ENCODE assay signal across 37 cellular contexts in genomic region chr2:151207100-151207499, GRCh38. TPM values are rescaled to one million over a fixed set of nuclear protein-coding genes. Genes with fewer than 3 reads are reported as not detected.
A peak's percentile ranks its signal among the peaks of the same experiment; 100 is the strongest.
DNase-seq lines count a peak whose midpoint lies in the region; ATAC-seq, FAIRE-seq and TF ChIP-seq lines count a peak whose summit lies in the region.
"Had no signal": no experiment of that assay in that cellular context is flagged by ENCODE, and none has a peak within 500 bp of the region (broad histone marks: within the 10 kb centered on the region; RNA-seq: fewer than 3 reads in every experiment).

No MANE protein-coding gene starts in this region.

- H3K27me3 Mint-ChIP-seq in stimulated activated naive CD8-positive, alpha-beta T cell treated with anti-CD3 and anti-CD28 coated beads, Interleukin-15, amount 100 ng/mL, for 72 hours, result no peaks in the 10 kb centered on the region
- H3K27me3 Mint-ChIP-seq: CD4-positive, alpha-beta T cell had no signal

- no peak for FAIRE-seq in HTR-8/SVneo (lab: Jason Lieb, UNC)
- FAIRE-seq: A204.1, A549, D721Med had no signal

- H3K4me1 ChIP-seq in Loucy (ENCODE audit: insufficient read depth, low read length, poor library complexity, severe bottlenecking), result peaks cover 25% of the 10 kb centered on the region
- peaks cover 0 to 11% of the 10 kb centered on the region in 2 experiments; a peak in 2 of 4 replicates for H3K4me1 ChIP-seq in SK-N-SH (ENCODE audit: control insufficient read depth in 1 of 2, insufficient read depth in 2 of 2, low read depth in 1 of 2, low read length in 1 of 2)
- H3K4me1 ChIP-seq: A549, BE2C, BLaER1, Caco-2 had no signal

- H2AFZ ChIP-seq in Loucy (ENCODE audit: low read length), result peak overlapping the region; percentile 74
- H2AFZ ChIP-seq in SK-N-SH (ENCODE audit: low read depth), result no peak overlapping the region

- H3K9me3 Mint-ChIP-seq in stimulated activated naive CD8-positive, alpha-beta T cell treated with anti-CD3 and anti-CD28 coated beads, Interleukin-15, amount 100 ng/mL, for 72 hours, result no peaks in the 10 kb centered on the region
- H3K9me3 Mint-ChIP-seq: CD14-positive monocyte; CD4-positive, alpha-beta memory T cell; CD4-positive, alpha-beta T cell; CD4-positive, CD25-positive, alpha-beta regulatory T cell; CD8-positive, alpha-beta memory T cell; CD8-positive, alpha-beta T cell had no signal

- POLR2A ChIA-PET in SK-N-SH (lab: Yijun Ruan, JAX), result no interaction called here

- H3K4me3 Mint-ChIP-seq in stimulated activated naive CD8-positive, alpha-beta T cell treated with anti-CD3 and anti-CD28 coated beads, Interleukin-15, amount 100 ng/mL, for 72 hours, result no peak overlapping the region
- H3K4me3 Mint-ChIP-seq: B cell; CD14-positive monocyte; CD4-positive, alpha-beta memory T cell; CD4-positive, alpha-beta T cell; CD4-positive, CD25-positive, alpha-beta regulatory T cell; CD8-positive, alpha-beta memory T cell; CD8-positive, alpha-beta T cell had no signal

- no peaks in the 10 kb centered on the region for H3K4me1 Mint-ChIP-seq in stimulated activated naive CD8-positive, alpha-beta T cell treated with anti-CD3 and anti-CD28 coated beads, Interleukin-15, amount 100 ng/mL, for 72 hours
- H3K4me1 Mint-ChIP-seq: B cell; CD14-positive monocyte; CD4-positive, alpha-beta memory T cell; CD8-positive, alpha-beta memory T cell had no signal

- TF ChIP-seq EP300 in SK-N-SH (IDR thresholded peaks at IDR 0.05; ENCODE audit: borderline replicate concordance in 1 of 2, low read depth in 1 of 2, low read length in 1 of 2), result peak in 1 of 2 experiments; percentile 84; a peak in 1 of 4 replicates

- peak; percentile 22; the same call in 1 of the 2 replicates for TF ChIP-seq RAD21 in SK-N-SH (IDR thresholded peaks at IDR 0.05; ENCODE audit: low read length)

- TF ChIP-seq CTCF in Loucy (conservative IDR thresholded peaks at IDR 0.05; ENCODE audit: low read length) (no peak), SK-N-SH (IDR thresholded peaks at IDR 0.05) (no peak), VCaP (conservative IDR thresholded peaks at IDR 0.05) (no peak)

- H3K4me2 ChIP-seq in Loucy (ENCODE audit: low read depth, low read length, poor library complexity, severe bottlenecking), result no peak overlapping the region
- H3K4me2 ChIP-seq in SK-N-SH, result no peak overlapping the region
- H3K4me2 ChIP-seq: A549; BLaER1; BLaER1 treated with 17β-estradiol and CSF1 and Interleukin-3, amounts not matched to agents 10 nM and 100 nM had no signal

- H3K27me3 ChIP-seq in Loucy (ENCODE audit: insufficient read depth, low read length, poor library complexity, severe bottlenecking) (no peaks in the 10 kb centered on the region), SK-N-SH (ENCODE audit: insufficient read depth) (no peaks in the 10 kb centered on the region)
- H3K27me3 ChIP-seq: BE2C; BLaER1; BLaER1 treated with 17β-estradiol and CSF1 and Interleukin-3, amounts not matched to agents 10 nM and 100 nM had no signal

- peak overlapping the region; percentile 5 for H3K9ac ChIP-seq in Loucy (ENCODE audit: low read depth, low read length, poor library complexity, severe bottlenecking)
- H3K9ac ChIP-seq in SK-N-SH, result no peak overlapping the region
- H3K9ac ChIP-seq: BLaER1; BLaER1 treated with 17β-estradiol and CSF1 and Interleukin-3, amounts not matched to agents 10 nM and 100 nM had no signal

- ATAC-seq in SK-N-SH treated with all-trans-retinoic acid at 6 μM for 48 hours, result no peak
- ATAC-seq in stimulated activated naive CD8-positive, alpha-beta T cell treated with anti-CD3 and anti-CD28 coated beads, Interleukin-15, amount 100 ng/mL, for 72 hours, result no peak
- ATAC-seq: A549; CD8-positive, alpha-beta T cell had no signal

- H3K27ac ChIP-seq in SK-N-SH (ENCODE audit: low read depth in 2 of 2, low read length in 1 of 2) (peak overlapping the region in 1 of 2 experiments; percentile 94; a peak in 2 of 4 replicates), VCaP (0 out of 2 replicates have a peak overlapping the region, but pooled peaks have one; percentile 8)
- H3K27ac ChIP-seq: 22Rv1; A549; BLaER1; BLaER1 treated with 17β-estradiol and CSF1 and Interleukin-3, amounts not matched to agents 10 nM and 100 nM; C4-2B had no signal

- H3K4me3 ChIP-seq in Loucy (ENCODE audit: low read length, poor library complexity, severe bottlenecking) (no peak overlapping the region), SK-N-SH (ENCODE audit: low read depth in 2 of 2, low read length in 1 of 2) (no peak overlapping the region)
- H3K4me3 ChIP-seq: A549; BLaER1; BLaER1 treated with 17β-estradiol and CSF1 and Interleukin-3, amounts not matched to agents 10 nM and 100 nM had no signal

- H3K9me3 ChIP-seq in Loucy (ENCODE audit: insufficient read depth, low read depth, low read length), result no peaks in the 10 kb centered on the region
- no peaks in the 10 kb centered on the region for H3K9me3 ChIP-seq in SK-N-SH
- H3K9me3 ChIP-seq: A549; BE2C; BLaER1; BLaER1 treated with 17β-estradiol and CSF1 and Interleukin-3, amounts not matched to agents 10 nM and 100 nM; Caco-2 had no signal

- H3K36me3 ChIP-seq in Loucy (ENCODE audit: insufficient read depth, low read length) (no peaks in the 10 kb centered on the region), SK-N-SH (replicated peaks in 1 of 2; ENCODE audit: control insufficient read depth in 1 of 2, insufficient read depth in 2 of 2, low read length in 1 of 2) (no peaks in the 10 kb centered on the region)
- H3K36me3 ChIP-seq: BE2C; BLaER1; BLaER1 treated with 17β-estradiol and CSF1 and Interleukin-3, amounts not matched to agents 10 nM and 100 nM had no signal

- WGBS in SK-N-SH (ENCODE audit: low lambda C conversion rate), result 50% methylated on average over 3 of the region's 3 CpGs

- no peaks in the 10 kb centered on the region for H3F3A ChIP-seq in Loucy (ENCODE audit: low read depth)
- H3F3A ChIP-seq in SK-N-SH (replicated peaks; ENCODE audit: insufficient read depth), result no peaks in the 10 kb centered on the region

- H3K79me2 ChIP-seq in Loucy (ENCODE audit: insufficient read depth, low read length) (no peaks in the 10 kb centered on the region), SK-N-SH (ENCODE audit: insufficient read depth) (no peaks in the 10 kb centered on the region)

- DNase-seq in SK-N-SH, result no peak
- no peak for DNase-seq in stimulated activated naive CD8-positive, alpha-beta T cell treated with anti-CD3 and anti-CD28 coated beads, Interleukin-15, amount 100 ng/mL, for 72 hours
- no peak for DNase-seq in NCI-H446 (lab: John Stamatoyannopoulos, UW)
- no peak for DNase-seq in HTR-8/SVneo (ENCODE audit: insufficient read length, low spot score)
- DNase-seq in NCI-H2029 (lab: John Stamatoyannopoulos, UW), result no peak
- DNase-seq: 8988T; ACHN; AML-193; BE2C; C1 segment of cervical spinal cord; Caco-2; Calu3; CD4-positive, alpha-beta memory T cell; CD4-positive, alpha-beta T cell; CD4-positive, CD25-positive, alpha-beta regulatory T cell; CD8-positive, alpha-beta memory T cell; CD8-positive, alpha-beta T cell; COR-L47; DMS 273 treated with DMSO at 0.1 percent for 48 hours; DMS153; DMS53; DMS79; DMS79 treated with DMSO at 0.1 percent for 48 hours; DND-41; EL had no signal

- H3K9me2 ChIP-seq in Loucy (replicated peaks; ENCODE audit: low read depth, low read length), result no peaks in the 10 kb centered on the region
- no peaks in the 10 kb centered on the region for H3K9me2 ChIP-seq in SK-N-SH

- CTCF ChIA-PET in SK-N-SH (lab: Yijun Ruan, JAX), result interaction anchor here (1.0 kb wide), 1 partner anchor 32 kb away, joined by 3 read pairs; no protein-coding TSS in a partner anchor

- H4K20me1 ChIP-seq in Loucy (ENCODE audit: insufficient read depth, low read length, poor library complexity, severe bottlenecking) (no peaks in the 10 kb centered on the region), SK-N-SH (ENCODE audit: insufficient read depth) (no peaks in the 10 kb centered on the region)
- H4K20me1 ChIP-seq: BLaER1; BLaER1 treated with 17β-estradiol and CSF1 and Interleukin-3, amounts not matched to agents 10 nM and 100 nM had no signal

- no peak overlapping the region for H3K27ac Mint-ChIP-seq in stimulated activated naive CD8-positive, alpha-beta T cell treated with anti-CD3 and anti-CD28 coated beads, Interleukin-15, amount 100 ng/mL, for 72 hours
- H3K27ac Mint-ChIP-seq: B cell; CD14-positive monocyte; CD4-positive, alpha-beta memory T cell; CD4-positive, alpha-beta T cell; CD4-positive, CD25-positive, alpha-beta regulatory T cell; CD8-positive, alpha-beta T cell had no signal

TF ChIP-seq in SK-N-SH, 30 proteins besides CTCF, POLR2A, EP300 and RAD21:
- TF ChIP-seq GATA2 (CRISPR knock-in tag; IDR thresholded peaks at IDR 0.05), result peak; percentile 77
- TF ChIP-seq CHD2 (IDR thresholded peaks at IDR 0.05; ENCODE audit: low read length, partially characterized antibody), result peak; percentile 53
- TF ChIP-seq RCOR1 (IDR thresholded peaks at IDR 0.05; ENCODE audit: low read length), result peak; percentile 68; the same call in 1 of the 2 replicates
- no peak for TF ChIP-seq MAX (IDR thresholded peaks at IDR 0.05; ENCODE audit: low read depth)
- no peak for TF ChIP-seq MXI1 (IDR thresholded peaks at IDR 0.05; ENCODE audit: low read depth, low read length)
TF ChIP-seq in SK-N-SH: peak in this region for 3.

TF ChIP-seq in SK-N-SH treated with all-trans-retinoic acid at 6 μM for 48 hours, 23 proteins besides CTCF, POLR2A, EP300 and RAD21 (continues in another document):
- TF ChIP-seq, protein P1, sequence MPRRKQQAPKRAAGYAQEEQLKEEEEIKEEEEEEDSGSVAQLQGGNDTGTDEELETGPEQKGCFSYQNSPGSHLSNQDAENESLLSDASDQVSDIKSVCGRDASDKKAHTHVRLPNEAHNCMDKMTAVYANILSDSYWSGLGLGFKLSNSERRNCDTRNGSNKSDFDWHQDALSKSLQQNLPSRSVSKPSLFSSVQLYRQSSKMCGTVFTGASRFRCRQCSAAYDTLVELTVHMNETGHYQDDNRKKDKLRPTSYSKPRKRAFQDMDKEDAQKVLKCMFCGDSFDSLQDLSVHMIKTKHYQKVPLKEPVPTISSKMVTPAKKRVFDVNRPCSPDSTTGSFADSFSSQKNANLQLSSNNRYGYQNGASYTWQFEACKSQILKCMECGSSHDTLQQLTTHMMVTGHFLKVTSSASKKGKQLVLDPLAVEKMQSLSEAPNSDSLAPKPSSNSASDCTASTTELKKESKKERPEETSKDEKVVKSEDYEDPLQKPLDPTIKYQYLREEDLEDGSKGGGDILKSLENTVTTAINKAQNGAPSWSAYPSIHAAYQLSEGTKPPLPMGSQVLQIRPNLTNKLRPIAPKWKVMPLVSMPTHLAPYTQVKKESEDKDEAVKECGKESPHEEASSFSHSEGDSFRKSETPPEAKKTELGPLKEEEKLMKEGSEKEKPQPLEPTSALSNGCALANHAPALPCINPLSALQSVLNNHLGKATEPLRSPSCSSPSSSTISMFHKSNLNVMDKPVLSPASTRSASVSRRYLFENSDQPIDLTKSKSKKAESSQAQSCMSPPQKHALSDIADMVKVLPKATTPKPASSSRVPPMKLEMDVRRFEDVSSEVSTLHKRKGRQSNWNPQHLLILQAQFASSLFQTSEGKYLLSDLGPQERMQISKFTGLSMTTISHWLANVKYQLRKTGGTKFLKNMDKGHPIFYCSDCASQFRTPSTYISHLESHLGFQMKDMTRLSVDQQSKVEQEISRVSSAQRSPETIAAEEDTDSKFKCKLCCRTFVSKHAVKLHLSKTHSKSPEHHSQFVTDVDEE (CRISPR knock-in tag; IDR thresholded peaks at IDR 0.05), result 0 out of 2 replicates have a peak, but pooled peaks have one; percentile 22
- TF ChIP-seq TCF4 (CRISPR knock-in tag; IDR thresholded peaks at IDR 0.05; ENCODE audit: borderline replicate concordance), result 0 out of 2 replicates have a peak, but pooled peaks have one; percentile 18

RNA-seq across cellular contexts. Expression of gene RBM43, which starts 54.6 kb away (rescaled TPM):
- 2.0 and 2.1 TPM in 2 replicates for polyA plus RNA-seq in SK-N-SH (2012; rRNA removed)
- 2.9 and 3.2 TPM in 2 replicates for polyA plus RNA-seq in SK-N-SH (2012; cell fraction: cytosol; rRNA removed)
- polyA plus RNA-seq in SK-N-SH (2012; cell fraction: nucleus; rRNA removed), result 1.8 and 3.2 TPM in 2 replicates
